ENCODE assay signal across 8 cellular contexts in genomic region chr19:40433391-40434216, GRCh38. TPM values are rescaled to one million over a fixed set of nuclear protein-coding genes. Genes with fewer than 3 reads are reported as not detected.
DNase-seq lines count a peak whose midpoint lies in the region; ATAC-seq, FAIRE-seq and TF ChIP-seq lines count a peak whose summit lies in the region.

No MANE protein-coding gene starts in this region.

- H3K9me3 Mint-ChIP-seq in activated T-helper 2 cell treated with anti-CD3 and anti-CD28 coated beads, Interferon-gamma antibody, Interleukin-2, Interleukin-4, amounts not matched to agents 10 μg/mL and 5 μg/mL and 100 μg/mL, durations not matched to agents 14 hours and 24 hours and 36 hours: no peaks in the 10 kb centered on the region

- H3K9ac ChIP-seq in PC-3 (ENCODE audit: low read length) (peak overlapping the region; percentile 87), fibroblast of lung (ENCODE audit: insufficient read depth, low read length) (peak overlapping the region; percentile 57)

- H3K27ac ChIP-seq in PC-3 (ENCODE audit: low read length) (peak overlapping the region; percentile 94), fibroblast of lung (ENCODE audit: insufficient read depth, low read length) (peak overlapping the region; percentile 85)

- CTCF ChIA-PET in PC-3 (lab: Charles Lee): interaction anchor here (0.5 to 0.6 kb wide), 2 partner anchors 200 to 242 kb away, joined by 3 to 10 read pairs; no protein-coding TSS in a partner anchor

- peak; percentile 70 for ATAC-seq in GM18498 (IDR thresholded peaks at IDR 0.05; ENCODE audit: unreplicated experiment)
- ATAC-seq in PC-3: peak; percentile 93

- intact Hi-C loops in PC-3 (cut with micrococcal nuclease): no loop called here
- intact Hi-C loops in activated T-helper 2 cell treated with anti-CD3 and anti-CD28 coated beads, Interferon-gamma antibody, Interleukin-2, Interleukin-4, amounts not matched to agents 10 μg/mL and 5 μg/mL and 100 μg/mL, durations not matched to agents 14 hours and 24 hours and 36 hours (cut with micrococcal nuclease): loop anchor here (1.0 kb wide), 1 partner anchor 10 kb away; no protein-coding TSS in a partner anchor

- H3K9me2 ChIP-seq in PC-3 (replicated peaks; ENCODE audit: low read length): no peaks in the 10 kb centered on the region

- no peaks in the 10 kb centered on the region for H3K27me3 Mint-ChIP-seq in activated T-helper 2 cell treated with anti-CD3 and anti-CD28 coated beads, Interferon-gamma antibody, Interleukin-2, Interleukin-4, amounts not matched to agents 10 μg/mL and 5 μg/mL and 100 μg/mL, durations not matched to agents 14 hours and 24 hours and 36 hours (ENCODE audit: low read depth)

- H3K36me3 Mint-ChIP-seq in activated T-helper 2 cell treated with anti-CD3 and anti-CD28 coated beads, Interferon-gamma antibody, Interleukin-2, Interleukin-4, amounts not matched to agents 10 μg/mL and 5 μg/mL and 100 μg/mL, durations not matched to agents 14 hours and 24 hours and 36 hours (ENCODE audit: low read depth): no peaks in the 10 kb centered on the region

- peak overlapping the region; percentile 88 for H3K4me3 Mint-ChIP-seq in activated T-helper 2 cell treated with anti-CD3 and anti-CD28 coated beads, Interferon-gamma antibody, Interleukin-2, Interleukin-4, amounts not matched to agents 10 μg/mL and 5 μg/mL and 100 μg/mL, durations not matched to agents 14 hours and 24 hours and 36 hours (ENCODE audit: low read depth)

- peak; percentile 60 for DNase-seq in 8988T
- DNase-seq in HTR-8/SVneo (ENCODE audit: insufficient read length, low spot score): peak; percentile 82
- peak; percentile 89 for DNase-seq in PC-3
- peak; percentile 56 for DNase-seq in activated T-helper 2 cell treated with anti-CD3 and anti-CD28 coated beads, Interferon-gamma antibody, Interleukin-2, Interleukin-4, amounts not matched to agents 10 μg/mL and 5 μg/mL and 100 μg/mL, durations not matched to agents 14 hours and 24 hours and 36 hours (ENCODE audit: low spot score)
- DNase-seq in fibroblast of lung (ENCODE audit: low read depth in 2 of 2): peak; percentile 91
- DNase-seq in myocyte (ENCODE audit: low read depth): peak; percentile 95
- peak; percentile 81 for DNase-seq in superior temporal gyrus (ENCODE audit: extremely low spot score)

- peaks cover 7% of the 10 kb centered on the region for H3K4me1 Mint-ChIP-seq in activated T-helper 2 cell treated with anti-CD3 and anti-CD28 coated beads, Interferon-gamma antibody, Interleukin-2, Interleukin-4, amounts not matched to agents 10 μg/mL and 5 μg/mL and 100 μg/mL, durations not matched to agents 14 hours and 24 hours and 36 hours (ENCODE audit: low read depth)

- FAIRE-seq in HTR-8/SVneo (lab: Jason Lieb, UNC): peak; percentile 81

- no peaks in the 10 kb centered on the region for H3K36me3 ChIP-seq in PC-3 (ENCODE audit: low read depth, low read length)
- peaks cover 2% of the 10 kb centered on the region for H3K36me3 ChIP-seq in fibroblast of lung (ENCODE audit: control insufficient read depth, insufficient read depth, low read length)

- H3K9me3 ChIP-seq in PC-3 (ENCODE audit: low read length): no peaks in the 10 kb centered on the region
- H3K9me3 ChIP-seq in fibroblast of lung (ENCODE audit: control insufficient read depth, insufficient read depth, low read depth, low read length): no peaks in the 10 kb centered on the region

- H2AFZ ChIP-seq in PC-3 (ENCODE audit: low read length) (peak overlapping the region; percentile 90), fibroblast of lung (ENCODE audit: low read length) (peak overlapping the region; percentile 62)

- peak overlapping the region; percentile 99 for H3K4me2 ChIP-seq in PC-3 (ENCODE audit: low read length)
- H3K4me2 ChIP-seq in fibroblast of lung (ENCODE audit: extremely low read depth, insufficient read depth, low read length): peak overlapping the region; percentile 90

- H3K79me2 ChIP-seq in PC-3 (ENCODE audit: low read length) (no peaks in the 10 kb centered on the region), fibroblast of lung (ENCODE audit: control insufficient read depth, insufficient read depth, low read length) (no peaks in the 10 kb centered on the region)

- H3K27me3 ChIP-seq in PC-3 (ENCODE audit: low read length): no peaks in the 10 kb centered on the region
- H3K27me3 ChIP-seq in fibroblast of lung (ENCODE audit: control insufficient read depth, insufficient read depth, low read length): no peaks in the 10 kb centered on the region

- no peaks in the 10 kb centered on the region for H4K20me1 ChIP-seq in PC-3 (ENCODE audit: low read length)
- H4K20me1 ChIP-seq in fibroblast of lung (ENCODE audit: control insufficient read depth, extremely low read depth, insufficient read depth, low read length): no peaks in the 10 kb centered on the region

- TF ChIP-seq CTCF in PC-3 (conservative IDR thresholded peaks at IDR 0.05; ENCODE audit: low read depth, low read length) (no peak), fibroblast of lung (conservative IDR thresholded peaks at IDR 0.05 in 1 of 2, IDR thresholded peaks at IDR 0.05 in 1 of 2; ENCODE audit: low read depth in 1 of 2, low read length in 2 of 2) (no peak)

- peak overlapping the region; percentile 97 for H3K27ac Mint-ChIP-seq in activated T-helper 2 cell treated with anti-CD3 and anti-CD28 coated beads, Interferon-gamma antibody, Interleukin-2, Interleukin-4, amounts not matched to agents 10 μg/mL and 5 μg/mL and 100 μg/mL, durations not matched to agents 14 hours and 24 hours and 36 hours

- TSS peak; percentile 99 for BruUV-seq in PC-3 (replicated peaks; lab: Mats Ljungman, UMichigan)

- H3K4me3 ChIP-seq in PC-3 (ENCODE audit: low read length) (peak overlapping the region; percentile 73), fibroblast of lung (replicated peaks in 1 of 4; ENCODE audit: control extremely low read depth in 1 of 4, insufficient read depth in 1 of 4, low read depth in 3 of 4, low read length in 4 of 4) (peak overlapping the region; percentile 28 to 48 (median 46))

- H3K4me1 ChIP-seq in PC-3 (ENCODE audit: insufficient read depth, low read length) (peaks cover 16% of the 10 kb centered on the region; the same call in 1 of the 2 replicates), fibroblast of lung (ENCODE audit: control insufficient read depth, extremely low read depth, insufficient read depth, low read length) (peaks cover 3% of the 10 kb centered on the region)

- no peaks in the 10 kb centered on the region for H3F3A ChIP-seq in PC-3 (ENCODE audit: low read length, unreplicated experiment)

- POLR2A ChIA-PET in PC-3 (lab: Charles Lee; ENCODE audit: unreplicated experiment): interaction anchor here (0.5 to 2.0 kb wide), 2 partner anchors 13 to 137 kb away, joined by 4 to 19 read pairs; no protein-coding TSS in a partner anchor

RNA-seq across cellular contexts. Expression of gene SERTAD1, which starts 7.8 kb away (rescaled TPM):
- total RNA-seq in PC-3 (2014; rRNA removed) (16.1 and 16.8 TPM in 2 replicates), fibroblast of lung (19.2 and 27.2 TPM in 2 replicates), myocyte (12.9 and 23.0 TPM in 2 replicates)
- 17.5 and 18.1 TPM in 2 replicates for total RNA-seq in activated T-helper 2 cell treated with anti-CD3 and anti-CD28 coated beads, Interferon-gamma antibody, Interleukin-2, Interleukin-4, amounts not matched to agents 10 μg/mL and 5 μg/mL and 100 μg/mL, durations not matched to agents 14 hours and 24 hours and 36 hours
- 7.2 and 12.7 TPM in 2 replicates for polyA plus RNA-seq in fibroblast of lung
- 10.2 and 18.3 TPM in 2 replicates for polyA plus RNA-seq in fibroblast of lung (2012)
- 3.7 and 7.2 TPM in 2 replicates for polyA minus RNA-seq in fibroblast of lung (ENCODE audit: low replicate concordance)
- 21.1 TPM for polyA plus RNA-seq in myocyte (2012)

RNA-seq across cellular contexts. Expression of gene SERTAD3, which starts 10.5 kb away (rescaled TPM):
- total RNA-seq in PC-3 (2014; rRNA removed) (7.9 and 12.9 TPM in 2 replicates), fibroblast of lung (22.3 and 23.6 TPM in 2 replicates), myocyte (28.1 and 35.2 TPM in 2 replicates)
- total RNA-seq in activated T-helper 2 cell treated with anti-CD3 and anti-CD28 coated beads, Interferon-gamma antibody, Interleukin-2, Interleukin-4, amounts not matched to agents 10 μg/mL and 5 μg/mL and 100 μg/mL, durations not matched to agents 14 hours and 24 hours and 36 hours: 12.5 and 13.1 TPM in 2 replicates
- polyA plus RNA-seq in fibroblast of lung: 15.1 and 24.8 TPM in 2 replicates
- polyA plus RNA-seq in fibroblast of lung (2012): 16.5 and 21.9 TPM in 2 replicates
- 15.4 and 44.3 TPM in 2 replicates for polyA minus RNA-seq in fibroblast of lung (ENCODE audit: low replicate concordance)
- polyA plus RNA-seq in myocyte (2012): 42.8 TPM

RNA-seq across cellular contexts. Expression of gene PRX, which starts 20.4 kb away (rescaled TPM):
- total RNA-seq in PC-3 (2014; rRNA removed) (2.2 and 2.7 TPM in 2 replicates), fibroblast of lung (3.1 and 3.6 TPM in 2 replicates), myocyte (2.6 and 2.8 TPM in 2 replicates)
- total RNA-seq in activated T-helper 2 cell treated with anti-CD3 and anti-CD28 coated beads, Interferon-gamma antibody, Interleukin-2, Interleukin-4, amounts not matched to agents 10 μg/mL and 5 μg/mL and 100 μg/mL, durations not matched to agents 14 hours and 24 hours and 36 hours: 0.83 and 0.87 TPM in 2 replicates
- polyA plus RNA-seq in fibroblast of lung: 0.84 and 0.91 TPM in 2 replicates
- 1.5 and 1.9 TPM in 2 replicates for polyA plus RNA-seq in fibroblast of lung (2012)
- polyA minus RNA-seq in fibroblast of lung (ENCODE audit: low replicate concordance): 0.94 and 2.0 TPM in 2 replicates
- polyA plus RNA-seq in myocyte (2012): 3.6 TPM

RNA-seq across cellular contexts. Expression of gene BLVRB, which starts 31.9 kb away (rescaled TPM):
- 196 and 246 TPM in 2 replicates for total RNA-seq in PC-3 (2014; rRNA removed)
- total RNA-seq in activated T-helper 2 cell treated with anti-CD3 and anti-CD28 coated beads, Interferon-gamma antibody, Interleukin-2, Interleukin-4, amounts not matched to agents 10 μg/mL and 5 μg/mL and 100 μg/mL, durations not matched to agents 14 hours and 24 hours and 36 hours: 10.4 and 11.3 TPM in 2 replicates
- total RNA-seq in fibroblast of lung: 105 and 145 TPM in 2 replicates
- polyA plus RNA-seq in fibroblast of lung: 40.0 and 50.8 TPM in 2 replicates
- polyA plus RNA-seq in fibroblast of lung (2012): 75.5 and 101 TPM in 2 replicates
- 127 and 144 TPM in 2 replicates for polyA minus RNA-seq in fibroblast of lung (ENCODE audit: low replicate concordance)
- 75.8 and 76.3 TPM in 2 replicates for total RNA-seq in myocyte
- 101 TPM for polyA plus RNA-seq in myocyte (2012)

RNA-seq across cellular contexts. Expression of gene SPTBN4, which starts 33.2 kb away (rescaled TPM):
- 0.81 and 1.9 TPM in 2 replicates for total RNA-seq in PC-3 (2014; rRNA removed)
- 0.30 and 0.57 TPM in 2 replicates for total RNA-seq in activated T-helper 2 cell treated with anti-CD3 and anti-CD28 coated beads, Interferon-gamma antibody, Interleukin-2, Interleukin-4, amounts not matched to agents 10 μg/mL and 5 μg/mL and 100 μg/mL, durations not matched to agents 14 hours and 24 hours and 36 hours
- 3.9 and 6.6 TPM in 2 replicates for total RNA-seq in fibroblast of lung
- polyA plus RNA-seq in fibroblast of lung: 1.3 and 2.0 TPM in 2 replicates
- polyA plus RNA-seq in fibroblast of lung (2012): 1.7 and 3.7 TPM in 2 replicates
- 0.08 and 0.89 TPM in 2 replicates for polyA minus RNA-seq in fibroblast of lung (ENCODE audit: low replicate concordance)
- total RNA-seq in myocyte: 0.31 and 1.3 TPM in 2 replicates
- 1.6 TPM for polyA plus RNA-seq in myocyte (2012)

Comparison
In these comparisons a context has a peak if more than half of its experiments do, and no peak if none do; other contexts are left out.
1. Peak in every context shown above with its lines: DNase-seq, ATAC-seq, H3K4me3 ChIP-seq and H3K27ac ChIP-seq.